In the genomic region with DNA sequence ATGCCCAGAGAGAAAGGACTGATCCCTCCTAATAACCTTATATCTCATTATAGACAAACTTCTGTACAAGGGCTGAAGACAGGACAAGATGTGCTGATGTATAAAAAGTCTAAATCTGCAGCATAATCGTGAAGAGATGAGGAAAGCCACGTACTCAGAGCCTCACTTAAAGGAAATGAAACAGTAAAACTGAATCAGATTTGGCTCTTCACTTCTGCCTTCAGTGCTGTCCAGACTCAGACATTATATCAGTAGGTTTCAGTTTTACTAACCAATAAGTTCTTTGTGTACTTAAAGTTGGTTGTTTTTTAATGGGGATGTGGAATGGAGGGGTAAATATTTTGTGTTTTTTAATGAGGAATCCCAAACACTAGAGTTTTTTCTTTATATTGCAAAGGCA, we compare ENCODE assay signal across 8 cellular contexts. TPM values are rescaled to one million over a fixed set of nuclear protein-coding genes. Genes with fewer than 3 reads are reported as not detected.
DNase-seq lines count a peak whose midpoint lies in the region; ATAC-seq and TF ChIP-seq lines count a peak whose summit lies in the region.

No MANE protein-coding gene starts in this region.

- DNase-seq in GM12864 (ENCODE audit: low read depth) = peak; percentile 74
- DNase-seq in esophagus squamous epithelium (lab: John Stamatoyannopoulos, UW) = no peak
- peak; percentile 35 for DNase-seq in superior temporal gyrus (ENCODE audit: extremely low spot score)
- DNase-seq in activated effector memory CD4-positive, alpha-beta T cell treated with Interleukin-2 at 50 U/mL for 16 hours = no peak
- no peak for DNase-seq in cerebellar cortex (ENCODE audit: low spot score)
- DNase-seq in HEK293T (ENCODE audit: extremely low spot score) = no peak

- H3K4me2 ChIP-seq in KMS-11 = peak overlapping the region; percentile 69

- intact Hi-C loops in esophagus squamous epithelium (cut with DNase I) = no loop called here

- WGBS in esophagus squamous epithelium, 2 donors = 13 to 25% methylated on average over 2 of the region's 2 CpGs

- ATAC-seq in GM21528 (IDR thresholded peaks at IDR 0.05; ENCODE audit: low FRiP score, unreplicated experiment) = peak; percentile 100

- no peak for TF ChIP-seq CTCF in GM12864 (IDR thresholded peaks at IDR 0.05; ENCODE audit: low read depth, low read length, missing control alignments)
- no peak for TF ChIP-seq CTCF in KMS-11 (conservative IDR thresholded peaks at IDR 0.05; ENCODE audit: low read depth, low read length)
- no peak for TF ChIP-seq CTCF in esophagus squamous epithelium (IDR thresholded peaks at IDR 0.05)

- H3K79me2 ChIP-seq in KMS-11 (ENCODE audit: insufficient read depth, low read depth) = no peaks in the 10 kb centered on the region

- TF ChIP-seq POLR2A in esophagus squamous epithelium (IDR thresholded peaks at IDR 0.05) = no peak

- H2AFZ ChIP-seq in KMS-11 (ENCODE audit: low read depth) = peak overlapping the region; percentile 46

- H3K27ac ChIP-seq in KMS-11 = peak overlapping the region; percentile 55
- H3K27ac ChIP-seq in esophagus squamous epithelium = peak overlapping the region in 3 of 4 donors; percentile 60 to 72 (median 65)

- H3K9me3 ChIP-seq in esophagus squamous epithelium = no peaks in the 10 kb centered on the region

- CTCF ChIA-PET in HEK293T (lab: Yijun Ruan, JAX) = no interaction called here

- H3K4me1 ChIP-seq in KMS-11 (ENCODE audit: low read depth, poor library complexity, severe bottlenecking) (peaks cover 64% of the 10 kb centered on the region), esophagus squamous epithelium (peaks cover 0 to 14% (median 2%) of the 10 kb centered on the region in 3 donors)

- no peaks in the 10 kb centered on the region for H3K27me3 ChIP-seq in KMS-11 (ENCODE audit: insufficient read depth, low read depth)
- no peaks in the 10 kb centered on the region for H3K27me3 ChIP-seq in esophagus squamous epithelium

- H3K4me3 ChIP-seq in GM12864 (ENCODE audit: low read depth, low read length) (no peak overlapping the region), KMS-11 (IDR thresholded peaks at IDR 0.05; ENCODE audit: insufficient read depth, low read depth, low read length) (no peak overlapping the region), esophagus squamous epithelium (no peak overlapping the region)

- H3K36me3 ChIP-seq in KMS-11 (ENCODE audit: insufficient read depth) (no peaks in the 10 kb centered on the region), esophagus squamous epithelium (no peaks in the 10 kb centered on the region)

- POLR2A ChIA-PET in HEK293T (lab: Yijun Ruan, JAX) = no interaction called here

- peak overlapping the region; percentile 13; the same call in 1 of the 2 replicates for H3K9ac ChIP-seq in KMS-11

- H4K20me1 ChIP-seq in KMS-11 (ENCODE audit: insufficient read depth) = no peaks in the 10 kb centered on the region

TF ChIP-seq in HEK293T, 16 proteins besides CTCF, POLR2A, EP300 and RAD21:
- no peak for TF ChIP-seq LEF1 (IDR thresholded peaks at IDR 0.05; ENCODE audit: borderline replicate concordance)
- no peak for TF ChIP-seq SP1 (IDR thresholded peaks at IDR 0.05)
- no peak for TF ChIP-seq TARDBP (IDR thresholded peaks at IDR 0.05)
- no peak for TF ChIP-seq ELF4 (IDR thresholded peaks at IDR 0.05)
- no peak for TF ChIP-seq FOXM1 (IDR thresholded peaks at IDR 0.05; ENCODE audit: borderline replicate concordance)
- TF ChIP-seq CTBP1 (IDR thresholded peaks at IDR 0.05; ENCODE audit: borderline replicate concordance) = no peak
- no peak for TF ChIP-seq ARNT (IDR thresholded peaks at IDR 0.05)
- TF ChIP-seq FOXK2 (IDR thresholded peaks at IDR 0.05) = no peak
- TF ChIP-seq ZNF384 (IDR thresholded peaks at IDR 0.05) = no peak

RNA-seq across cellular contexts. Expression of a gene that starts 45.3 kb away (rescaled TPM):
- 10 to 100 TPM in 3 of 4 donors, 1 to 10 TPM in 1; 7.4 to 55.9 (median 22.6) TPM for total RNA-seq in esophagus squamous epithelium

Comparison
In these comparisons a context has a peak if more than half of its experiments do, and no peak if none do; other contexts are left out.
1. DNase-seq: peak in GM12864 (single experiment) and superior temporal gyrus (single experiment); none in esophagus squamous epithelium (single experiment), activated effector memory CD4-positive, alpha-beta T cell treated with Interleukin-2 at 50 U/mL for 16 hours (single experiment), cerebellar cortex (single experiment) and HEK293T (single experiment).